25 cellular contexts compared by ENCODE assay signal in the genomic region with DNA sequence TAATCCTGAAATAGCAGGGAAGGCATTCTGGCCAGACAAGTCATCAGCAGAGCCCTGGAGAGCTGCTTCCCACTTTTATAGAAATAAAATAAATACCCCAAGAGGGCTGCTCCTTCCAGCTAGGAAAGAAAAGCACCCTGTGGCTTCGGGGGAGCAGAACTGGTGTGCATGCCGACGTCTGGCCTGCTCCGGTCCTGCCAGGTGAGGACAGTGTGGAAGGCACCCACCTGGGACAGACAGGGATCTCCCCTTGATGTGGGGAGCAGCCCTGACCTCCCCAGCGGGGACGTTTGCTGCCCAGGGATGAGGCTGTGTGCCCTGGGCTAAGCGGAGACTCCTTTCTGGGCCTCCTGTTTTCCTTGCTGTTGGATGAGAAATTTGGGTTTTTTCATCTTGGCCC.
"Had no signal": no experiment of that assay in that cellular context is flagged by ENCODE, and none has a peak within 500 bp of the region (broad histone marks: within the 10 kb centered on the region; RNA-seq: fewer than 3 reads in every experiment).

No MANE protein-coding gene starts in this region.

- H3K4me3 Mint-ChIP-seq: activated CD8-positive, alpha-beta T cell treated with anti-CD3 and anti-CD28 coated beads, Interleukin-2, amount 10 ng/mL, durations not matched to agents 7 days and 5 days; activated naive CD4-positive, alpha-beta T cell treated with anti-CD3 and anti-CD28 coated beads, Interleukin-2, amount 50 U/mL, for 24 hours; T-helper 1 cell treated with Interleukin-12 subunit alpha and Interleukin-12 subunit beta and Interleukin-4 antibody, amounts not matched to agents 30 μg/mL and 1 μg/mL, for 36 hours; WTC11 had no signal

- H3K9me3 Mint-ChIP-seq: activated naive CD4-positive, alpha-beta T cell treated with anti-CD3 and anti-CD28 coated beads, Interleukin-2, amount 50 U/mL, for 24 hours; T-helper 1 cell treated with Interleukin-12 subunit alpha and Interleukin-12 subunit beta and Interleukin-4 antibody, amounts not matched to agents 30 μg/mL and 1 μg/mL, for 36 hours; WTC11 had no signal

- DNase-seq: activated CD4-positive, alpha-beta T cell treated with anti-CD3 and anti-CD28 coated beads for 48 hours; activated CD4-positive, alpha-beta T cell treated with anti-CD3 and anti-CD28 coated beads, Interleukin-2, amount 50 U/mL, for 4 hours; activated CD4-positive, CD25-positive, alpha-beta regulatory T cell treated with anti-CD3 and anti-CD28 coated beads, Interleukin-2, amount 50 U/mL, for 72 hours; activated CD8-positive, alpha-beta memory T cell treated with anti-CD3 and anti-CD28 coated beads, Interleukin-2, amount 50 U/mL, for 48 hours; activated CD8-positive, alpha-beta T cell treated with anti-CD3 and anti-CD28 coated beads, Interleukin-2, amount 10 ng/mL, durations not matched to agents 7 days and 5 days; activated T-cell treated with anti-CD3 and anti-CD28 coated beads, Interleukin-2, amount 50 U/mL, for 1 hour; amniotic stem cell; body of pancreas; central memory CD4-positive, alpha-beta T cell; Kasumi-1; NCI-H1105 treated with DMSO at 0.1 percent for 48 hours; NCI-H1436 treated with DMSO at 0.1 percent for 48 hours; NCI-H187; NCI-H2081; NCI-H510A treated with DMSO at 0.1 percent for 48 hours; NCI-H69; NK-92 treated with Interleukin-12 subunit alpha and Interleukin-12 subunit beta, amount 100 ng/mL, for 24 hours; OCI-M1; SHP77 had no signal

- H3K27me3 Mint-ChIP-seq: activated naive CD4-positive, alpha-beta T cell treated with anti-CD3 and anti-CD28 coated beads, Interleukin-2, amount 50 U/mL, for 24 hours had no signal

- ATAC-seq: activated CD8-positive, alpha-beta T cell treated with anti-CD3 and anti-CD28 coated beads, Interleukin-2, amount 10 ng/mL, durations not matched to agents 7 days and 5 days; body of pancreas; WTC11 had no signal

- H3K36me3 ChIP-seq: ascending aorta, Peyer's patch had no signal

- H3K27ac Mint-ChIP-seq: activated CD8-positive, alpha-beta T cell treated with anti-CD3 and anti-CD28 coated beads, Interleukin-2, amount 10 ng/mL, durations not matched to agents 7 days and 5 days; activated naive CD4-positive, alpha-beta T cell treated with anti-CD3 and anti-CD28 coated beads, Interleukin-2, amount 50 U/mL, for 24 hours; T-helper 1 cell treated with Interleukin-12 subunit alpha and Interleukin-12 subunit beta and Interleukin-4 antibody, amounts not matched to agents 30 μg/mL and 1 μg/mL, for 36 hours; WTC11 had no signal

- H3K27ac ChIP-seq: ascending aorta, body of pancreas, Peyer's patch, RWPE1 had no signal

- H3K9me3 ChIP-seq: ascending aorta, body of pancreas, Peyer's patch had no signal

- H3K4me1 ChIP-seq: ascending aorta, body of pancreas, Peyer's patch had no signal

- H3K27me3 ChIP-seq: ascending aorta, body of pancreas, Peyer's patch had no signal

- H3K4me1 Mint-ChIP-seq: activated naive CD4-positive, alpha-beta T cell treated with anti-CD3 and anti-CD28 coated beads, Interleukin-2, amount 50 U/mL, for 24 hours had no signal

- H3K4me3 ChIP-seq: ascending aorta, body of pancreas, Peyer's patch had no signal

- H3K36me3 Mint-ChIP-seq: activated naive CD4-positive, alpha-beta T cell treated with anti-CD3 and anti-CD28 coated beads, Interleukin-2, amount 50 U/mL, for 24 hours; WTC11 had no signal
